9 cellular contexts compared by ENCODE assay signal in genomic region chrX:57908972-57909594, GRCh38. TPM values are rescaled to one million over a fixed set of nuclear protein-coding genes. Genes with fewer than 3 reads are reported as not detected.
DNase-seq lines count a peak whose midpoint lies in the region; ATAC-seq, FAIRE-seq and TF ChIP-seq lines count a peak whose summit lies in the region.
"Not testable (repeated sequence)": the region's sequence is repeated elsewhere in the genome, so short reads cannot be mapped to it uniquely, and the experiment has no call there.
"Had no signal": no experiment of that assay in that cellular context is flagged by ENCODE, and none has a peak within 500 bp of the region (broad histone marks: within the 10 kb centered on the region; RNA-seq: fewer than 3 reads in every experiment).

No MANE protein-coding gene starts in this region.

- TF ChIP-seq CTCF in IMR-90 (conservative IDR thresholded peaks at IDR 0.05; ENCODE audit: low read depth, low read length); RWPE1 (conservative IDR thresholded peaks at IDR 0.05; ENCODE audit: low read depth); psoas muscle (IDR thresholded peaks at IDR 0.05): not testable (repeated sequence)

- H3K4me3 ChIP-seq in IMR-90 (ENCODE audit: insufficient read depth, low read depth, low read length) (peak overlapping the region; percentile 71), psoas muscle (peak overlapping the region; percentile 69), urinary bladder (ENCODE audit: low read depth, low read length) (peak overlapping the region; percentile 50)
- H3K4me3 ChIP-seq in endocrine pancreas (ENCODE audit: control insufficient read depth, insufficient read depth, low read length): not testable (repeated sequence)

- intact Hi-C loops in IMR-90 (cut with micrococcal nuclease) (loop anchor here (5.0 kb wide), 1 partner anchor 312 kb away; no protein-coding TSS in a partner anchor), psoas muscle (cut with DNase I) (loop anchor here in 1 of 2 donors (10.0 kb wide), 1 partner anchor 314 kb away; the partner anchor contains the start of gene ZXDB)

- 17% methylated on average over 1 of the region's 28 CpGs; no CpG with 5 or more reads in 1 of the 2 experiments for WGBS in IMR-90 (ENCODE audit: extremely low coverage in 2 of 2, insufficient read length in 1 of 2), 2 experiments
- WGBS in psoas muscle, 3 donors: 22 to 44% (median 44%) methylated on average over 25 to 28 of the region's 28 CpGs
- WGBS in urinary bladder: 71% methylated on average over 28 of the region's 28 CpGs

- not testable (repeated sequence) for H4K20me1 ChIP-seq in IMR-90 (ENCODE audit: insufficient read depth, low read length)

- H3K9me1 ChIP-seq in IMR-90 (ENCODE audit: insufficient read depth, low read length): not testable (repeated sequence)

- H2BK120ac ChIP-seq in IMR-90 (ENCODE audit: low read depth, low read length): not testable (repeated sequence)

- ATAC-seq in IMR-90 (ENCODE audit: low read depth); activated naive CD8-positive, alpha-beta T cell treated with anti-CD3 and anti-CD28 coated beads, Interleukin-2, amount 10 ng/mL, durations not matched to agents 7 days and 5 days (ENCODE audit: low read depth): not testable (repeated sequence)
- ATAC-seq in psoas muscle: peak in 1 of 4 donors; percentile 53

- dilution Hi-C loops in IMR-90 (cut with HindIII; ENCODE audit: low sequenced_read_pairs, unreplicated experiment): not testable (repeated sequence)

- not testable (repeated sequence) for H3K27ac Mint-ChIP-seq in activated naive CD8-positive, alpha-beta T cell treated with anti-CD3 and anti-CD28 coated beads, Interleukin-2, amount 10 ng/mL, durations not matched to agents 7 days and 5 days

- H4K5ac ChIP-seq in IMR-90 (ENCODE audit: low read depth, low read length): not testable (repeated sequence)

- H3K4me2 ChIP-seq in IMR-90 (ENCODE audit: low read depth, low read length): peak overlapping the region; percentile 89

- POLR2A ChIA-PET in IMR-90 (lab: Charles Lee; ENCODE audit: unreplicated experiment); RWPE1 (lab: Yijun Ruan, JAX; ENCODE audit: low non-redundant PET); activated naive CD8-positive, alpha-beta T cell treated with anti-CD3 and anti-CD28 coated beads, Interleukin-2, amount 10 ng/mL, durations not matched to agents 7 days and 5 days (lab: Charles Lee): not testable (repeated sequence)

- peak; percentile 35 for DNase-seq in DMS 273 (lab: John Stamatoyannopoulos, UW; ENCODE audit: unreplicated experiment)
- not testable (repeated sequence) for DNase-seq in IMR-90; RWPE1 (ENCODE audit: low spot score); activated naive CD8-positive, alpha-beta T cell treated with anti-CD3 and anti-CD28 coated beads, Interleukin-2, amount 10 ng/mL, durations not matched to agents 7 days and 5 days; psoas muscle

- not testable (repeated sequence) for H3K27me3 Mint-ChIP-seq in activated naive CD8-positive, alpha-beta T cell treated with anti-CD3 and anti-CD28 coated beads, Interleukin-2, amount 10 ng/mL, durations not matched to agents 7 days and 5 days

- H3K9me3 Mint-ChIP-seq in activated naive CD8-positive, alpha-beta T cell treated with anti-CD3 and anti-CD28 coated beads, Interleukin-2, amount 10 ng/mL, durations not matched to agents 7 days and 5 days: not testable (repeated sequence)

- H3K14ac ChIP-seq in IMR-90 (replicated peaks; ENCODE audit: low read depth, low read length): not testable (repeated sequence)

- H3K4me1 Mint-ChIP-seq in activated naive CD8-positive, alpha-beta T cell treated with anti-CD3 and anti-CD28 coated beads, Interleukin-2, amount 10 ng/mL, durations not matched to agents 7 days and 5 days: peaks cover 22% of the 10 kb centered on the region

- peak overlapping the region; percentile 40 for H3K4me3 Mint-ChIP-seq in activated naive CD8-positive, alpha-beta T cell treated with anti-CD3 and anti-CD28 coated beads, Interleukin-2, amount 10 ng/mL, durations not matched to agents 7 days and 5 days

- not testable (repeated sequence) for H2AK5ac ChIP-seq in IMR-90 (ENCODE audit: low read depth, low read length)

- H3K27me3 ChIP-seq in IMR-90 (ENCODE audit: control insufficient read depth, insufficient read depth, low read length); endocrine pancreas (ENCODE audit: control insufficient read depth, insufficient read depth, low read length); psoas muscle (ENCODE audit: insufficient read depth in 3 of 3, low read length in 2 of 3): not testable (repeated sequence)

- not testable (repeated sequence) for H2BK5ac ChIP-seq in IMR-90 (ENCODE audit: low read depth, low read length, poor library complexity, severe bottlenecking)

- H3K9me3 ChIP-seq in IMR-90 (ENCODE audit: control insufficient read depth, insufficient read depth, low read length); endocrine pancreas (ENCODE audit: control insufficient read depth, low read length); psoas muscle: not testable (repeated sequence)

- H3K36me3 ChIP-seq in IMR-90 (ENCODE audit: control insufficient read depth, insufficient read depth, low read length); endocrine pancreas (ENCODE audit: control insufficient read depth, insufficient read depth, low read length); psoas muscle (ENCODE audit: insufficient read depth in 1 of 2, low read depth in 1 of 2); urinary bladder (ENCODE audit: insufficient read depth): not testable (repeated sequence)

- peak; percentile 85 for FAIRE-seq in islet of Langerhans (lab: Jason Lieb, UNC)

- H3K4me1 ChIP-seq in IMR-90 (ENCODE audit: control insufficient read depth, insufficient read depth, low read length); psoas muscle; urinary bladder (ENCODE audit: insufficient read depth): not testable (repeated sequence)
- H3K4me1 ChIP-seq in endocrine pancreas (ENCODE audit: control insufficient read depth, insufficient read depth, low read length): peaks cover 14% of the 10 kb centered on the region

- in situ Hi-C loops in IMR-90 (cut with MboI; ENCODE audit: low sequenced_read_pairs): loop anchor here (25.0 kb wide), 2 partner anchors 772 to 1097 kb away; partner anchors contain the start of gene SPIN2A

- not testable (repeated sequence) for H3K36me3 Mint-ChIP-seq in activated naive CD8-positive, alpha-beta T cell treated with anti-CD3 and anti-CD28 coated beads, Interleukin-2, amount 10 ng/mL, durations not matched to agents 7 days and 5 days

- H3K23ac ChIP-seq in IMR-90 (ENCODE audit: low read depth, low read length): not testable (repeated sequence)

- 0 out of 4 replicates have a peak overlapping the region, but pooled peaks of 1 of the 2 experiments have one; percentile 16 for H4K8ac ChIP-seq in IMR-90 (ENCODE audit: low read depth in 2 of 2, low read length in 2 of 2)

- CTCF ChIA-PET in IMR-90 (lab: Yijun Ruan, JAX); RWPE1 (lab: Yijun Ruan, JAX): not testable (repeated sequence)

- not testable (repeated sequence) for TF ChIP-seq RAD21 in IMR-90 (IDR thresholded peaks at IDR 0.05; ENCODE audit: low read length)

- H3K27ac ChIP-seq in IMR-90 (ENCODE audit: insufficient read depth, low read length): not testable (repeated sequence)
- peak overlapping the region; percentile 70 for H3K27ac ChIP-seq in RWPE1
- peak overlapping the region; percentile 87 for H3K27ac ChIP-seq in psoas muscle
- peak overlapping the region; percentile 92 for H3K27ac ChIP-seq in urinary bladder (ENCODE audit: low read depth)

- not testable (repeated sequence) for H3K79me1 ChIP-seq in IMR-90 (ENCODE audit: low read depth in 1 of 2, low read length in 2 of 2)

- not testable (repeated sequence) for H2AK9ac ChIP-seq in IMR-90 (replicated peaks; ENCODE audit: low read depth, low read length, poor library complexity)

- H2AFZ ChIP-seq in IMR-90 (replicated peaks; ENCODE audit: low read length, poor library complexity): peak overlapping the region; percentile 81

- H4K91ac ChIP-seq in IMR-90 (ENCODE audit: insufficient read depth, low read depth, low read length): not testable (repeated sequence)

- not testable (repeated sequence) for H2BK15ac ChIP-seq in IMR-90 (ENCODE audit: low read depth, low read length)

- H3K18ac ChIP-seq in IMR-90 (ENCODE audit: low read depth, low read length): not testable (repeated sequence)

- H2BK20ac ChIP-seq in IMR-90 (ENCODE audit: low read depth, low read length): not testable (repeated sequence)

- not testable (repeated sequence) for TF ChIP-seq POLR2A in IMR-90 (IDR thresholded peaks at IDR 0.05; ENCODE audit: low read depth, low read length)

- H3K9ac ChIP-seq in IMR-90 (ENCODE audit: low read depth, low read length): peak overlapping the region; percentile 81; the same call in 1 of the 2 replicates
- H3K9ac ChIP-seq in endocrine pancreas (ENCODE audit: control insufficient read depth, insufficient read depth, low read length): peak overlapping the region; percentile 41

- H3K56ac ChIP-seq in IMR-90 (ENCODE audit: extremely low read depth, insufficient read depth, low read length): not testable (repeated sequence)

- not testable (repeated sequence) for H3K4ac ChIP-seq in IMR-90 (ENCODE audit: low read depth, low read length)

- not testable (repeated sequence) for BruUV-seq in IMR-90 (replicated peaks; lab: Mats Ljungman, UMichigan)

RNA-seq across cellular contexts. Expression of gene ZXDA, which starts 1.2 kb away (rescaled TPM):
- total RNA-seq in IMR-90 (2012; rRNA removed): 3.4 and 3.6 TPM in 2 replicates
- polyA plus RNA-seq in IMR-90 (2012; rRNA removed): 0.99 and 1.0 TPM in 2 replicates
- polyA plus RNA-seq in IMR-90 (2012; cell fraction: cytosol; rRNA removed): 1.0 TPM in 2 replicates
- 0.78 TPM in 2 replicates for polyA plus RNA-seq in IMR-90 (2012; cell fraction: nucleus; rRNA removed; ENCODE audit: low replicate concordance)
- 1 to 10 TPM; 7.5 TPM for total RNA-seq in activated naive CD8-positive, alpha-beta T cell treated with anti-CD3 and anti-CD28 coated beads, Interleukin-2, amount 10 ng/mL, durations not matched to agents 7 days and 5 days
- total RNA-seq in psoas muscle: 1 to 10 TPM; 2.6 to 4.7 (median 3.1) TPM
- 1 to 10 TPM in 1 of 3 donors, under 1 TPM in 2; 0.64 to 1.7 (median 0.75) TPM for polyA plus RNA-seq in psoas muscle
- total RNA-seq in urinary bladder: 12.7 TPM
- 3.1 TPM for polyA plus RNA-seq in urinary bladder
- total RNA-seq: chondrocyte had no signal
